Comparison of ENCODE assay signal across 8 cellular contexts in the genomic region with DNA sequence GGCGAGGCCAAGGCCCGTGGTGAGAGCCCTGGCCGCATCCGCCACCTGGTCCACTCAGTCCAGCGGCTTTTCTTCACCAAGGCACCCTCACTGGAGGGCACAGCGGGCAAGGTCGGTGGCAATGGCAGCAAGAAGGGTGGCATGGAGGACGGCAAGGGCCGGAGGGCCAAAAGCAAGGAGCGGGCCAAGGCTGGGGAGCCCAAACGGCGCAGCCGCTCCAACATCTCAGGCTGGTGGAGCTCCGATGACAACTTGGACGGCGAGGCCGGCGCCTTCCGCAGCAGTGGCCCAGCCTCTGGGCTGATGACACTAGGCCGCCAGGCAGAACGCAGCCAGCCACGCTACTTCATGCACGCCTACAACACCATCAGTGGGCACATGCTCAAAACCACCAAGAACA.
"Had no signal": no experiment of that assay in that cellular context is flagged by ENCODE, and none has a peak within 500 bp of the region (broad histone marks: within the 10 kb centered on the region; RNA-seq: fewer than 3 reads in every experiment).

No MANE protein-coding gene starts in this region.

- ATAC-seq: GM12878 had no signal

- FAIRE-seq: G401.6, GM12878, GM12891, GM12892, GM18507, GM19239 had no signal

- DNase-seq: GDM1, GF-D8 had no signal

- H3K4me3 ChIP-seq: GM12878 had no signal
